1 cellular context compared by ENCODE assay signal in genomic region chr3:197454014-197454413, GRCh38.
TF ChIP-seq lines count a peak whose summit lies in the region.

No MANE protein-coding gene starts in this region.

TF ChIP-seq in GM12878, 131 proteins besides CTCF, POLR2A, EP300 and RAD21 (continued from another document):
- no peak for TF ChIP-seq POU2F2 (IDR thresholded peaks at IDR 0.05; ENCODE audit: borderline replicate concordance, low read depth, low read length)
- TF ChIP-seq SMC3 (IDR thresholded peaks at IDR 0.05; ENCODE audit: borderline replicate concordance, low read length): peak; percentile 83; the same call in 1 of the 2 replicates
- TF ChIP-seq ZNF217 (IDR thresholded peaks at IDR 0.05): no peak
- TF ChIP-seq, protein P1, sequence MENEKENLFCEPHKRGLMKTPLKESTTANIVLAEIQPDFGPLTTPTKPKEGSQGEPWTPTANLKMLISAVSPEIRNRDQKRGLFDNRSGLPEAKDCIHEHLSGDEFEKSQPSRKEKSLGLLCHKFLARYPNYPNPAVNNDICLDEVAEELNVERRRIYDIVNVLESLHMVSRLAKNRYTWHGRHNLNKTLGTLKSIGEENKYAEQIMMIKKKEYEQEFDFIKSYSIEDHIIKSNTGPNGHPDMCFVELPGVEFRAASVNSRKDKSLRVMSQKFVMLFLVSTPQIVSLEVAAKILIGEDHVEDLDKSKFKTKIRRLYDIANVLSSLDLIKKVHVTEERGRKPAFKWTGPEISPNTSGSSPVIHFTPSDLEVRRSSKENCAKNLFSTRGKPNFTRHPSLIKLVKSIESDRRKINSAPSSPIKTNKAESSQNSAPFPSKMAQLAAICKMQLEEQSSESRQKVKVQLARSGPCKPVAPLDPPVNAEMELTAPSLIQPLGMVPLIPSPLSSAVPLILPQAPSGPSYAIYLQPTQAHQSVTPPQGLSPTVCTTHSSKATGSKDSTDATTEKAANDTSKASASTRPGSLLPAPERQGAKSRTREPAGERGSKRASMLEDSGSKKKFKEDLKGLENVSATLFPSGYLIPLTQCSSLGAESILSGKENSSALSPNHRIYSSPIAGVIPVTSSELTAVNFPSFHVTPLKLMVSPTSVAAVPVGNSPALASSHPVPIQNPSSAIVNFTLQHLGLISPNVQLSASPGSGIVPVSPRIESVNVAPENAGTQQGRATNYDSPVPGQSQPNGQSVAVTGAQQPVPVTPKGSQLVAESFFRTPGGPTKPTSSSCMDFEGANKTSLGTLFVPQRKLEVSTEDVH (IDR thresholded peaks at IDR 0.05; ENCODE audit: low read depth, partially characterized antibody): no peak
- no peak for TF ChIP-seq ZNF274 (IDR thresholded peaks at IDR 0.05; ENCODE audit: insufficient read depth, insufficient read length)
- peak; percentile 40; the same call in 1 of the 2 replicates for TF ChIP-seq YY1 (IDR thresholded peaks at IDR 0.05; ENCODE audit: low read depth, low read length)
- no peak for TF ChIP-seq NFYA (IDR thresholded peaks at IDR 0.05; ENCODE audit: borderline replicate concordance, low read depth, low read length)
- TF ChIP-seq, protein P2, sequence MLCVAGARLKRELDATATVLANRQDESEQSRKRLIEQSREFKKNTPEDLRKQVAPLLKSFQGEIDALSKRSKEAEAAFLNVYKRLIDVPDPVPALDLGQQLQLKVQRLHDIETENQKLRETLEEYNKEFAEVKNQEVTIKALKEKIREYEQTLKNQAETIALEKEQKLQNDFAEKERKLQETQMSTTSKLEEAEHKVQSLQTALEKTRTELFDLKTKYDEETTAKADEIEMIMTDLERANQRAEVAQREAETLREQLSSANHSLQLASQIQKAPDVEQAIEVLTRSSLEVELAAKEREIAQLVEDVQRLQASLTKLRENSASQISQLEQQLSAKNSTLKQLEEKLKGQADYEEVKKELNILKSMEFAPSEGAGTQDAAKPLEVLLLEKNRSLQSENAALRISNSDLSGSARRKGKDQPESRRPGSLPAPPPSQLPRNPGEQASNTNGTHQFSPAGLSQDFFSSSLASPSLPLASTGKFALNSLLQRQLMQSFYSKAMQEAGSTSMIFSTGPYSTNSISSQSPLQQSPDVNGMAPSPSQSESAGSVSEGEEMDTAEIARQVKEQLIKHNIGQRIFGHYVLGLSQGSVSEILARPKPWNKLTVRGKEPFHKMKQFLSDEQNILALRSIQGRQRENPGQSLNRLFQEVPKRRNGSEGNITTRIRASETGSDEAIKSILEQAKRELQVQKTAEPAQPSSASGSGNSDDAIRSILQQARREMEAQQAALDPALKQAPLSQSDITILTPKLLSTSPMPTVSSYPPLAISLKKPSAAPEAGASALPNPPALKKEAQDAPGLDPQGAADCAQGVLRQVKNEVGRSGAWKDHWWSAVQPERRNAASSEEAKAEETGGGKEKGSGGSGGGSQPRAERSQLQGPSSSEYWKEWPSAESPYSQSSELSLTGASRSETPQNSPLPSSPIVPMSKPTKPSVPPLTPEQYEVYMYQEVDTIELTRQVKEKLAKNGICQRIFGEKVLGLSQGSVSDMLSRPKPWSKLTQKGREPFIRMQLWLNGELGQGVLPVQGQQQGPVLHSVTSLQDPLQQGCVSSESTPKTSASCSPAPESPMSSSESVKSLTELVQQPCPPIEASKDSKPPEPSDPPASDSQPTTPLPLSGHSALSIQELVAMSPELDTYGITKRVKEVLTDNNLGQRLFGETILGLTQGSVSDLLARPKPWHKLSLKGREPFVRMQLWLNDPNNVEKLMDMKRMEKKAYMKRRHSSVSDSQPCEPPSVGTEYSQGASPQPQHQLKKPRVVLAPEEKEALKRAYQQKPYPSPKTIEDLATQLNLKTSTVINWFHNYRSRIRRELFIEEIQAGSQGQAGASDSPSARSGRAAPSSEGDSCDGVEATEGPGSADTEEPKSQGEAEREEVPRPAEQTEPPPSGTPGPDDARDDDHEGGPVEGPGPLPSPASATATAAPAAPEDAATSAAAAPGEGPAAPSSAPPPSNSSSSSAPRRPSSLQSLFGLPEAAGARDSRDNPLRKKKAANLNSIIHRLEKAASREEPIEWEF (IDR thresholded peaks at IDR 0.05; ENCODE audit: insufficient replicate concordance, low read depth, low read length): no peak
